Comparison of ENCODE assay signal across 8 cellular contexts in the genomic region with DNA sequence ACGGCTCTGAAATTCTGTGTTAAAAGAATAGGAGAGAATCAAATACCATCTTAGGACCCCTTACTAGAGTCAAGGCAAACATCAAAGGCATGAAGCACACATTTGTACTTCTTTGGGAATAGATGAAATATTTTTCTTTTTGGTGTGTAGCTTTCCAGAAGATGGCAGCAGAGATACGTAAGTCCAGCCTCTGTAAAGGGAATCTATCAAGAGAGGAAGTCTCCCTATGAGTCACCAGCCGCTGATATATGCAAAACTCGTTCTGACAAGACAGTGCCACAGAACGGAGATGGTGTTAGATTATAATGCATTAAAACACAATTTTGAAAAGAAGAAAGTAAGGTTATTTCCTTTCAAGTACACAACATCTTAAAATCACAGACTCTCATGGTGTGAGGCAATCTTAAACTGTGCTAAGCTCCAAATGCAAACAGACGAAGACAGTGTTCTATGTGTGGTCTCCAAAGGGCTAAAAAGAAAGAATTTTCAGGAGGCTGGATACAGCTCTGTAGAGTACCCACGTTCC.
DNase-seq lines count a peak whose midpoint lies in the region; ATAC-seq and TF ChIP-seq lines count a peak whose summit lies in the region.

No MANE protein-coding gene starts in this region.

- H3K27ac ChIP-seq in testis = no peak overlapping the region

- 31 to 37% methylated on average over 7 of the region's 7 CpGs for WGBS in testis, 2 donors

- H3K27me3 Mint-ChIP-seq in natural killer cell (ENCODE audit: low read depth in 2 of 2) = peaks cover 3 to 23% of the 10 kb centered on the region in 2 donors

- no peaks in the 10 kb centered on the region for H3K36me3 ChIP-seq in testis (ENCODE audit: low read depth, missing control alignments)

- peak; percentile 66 for TF ChIP-seq CTCF in epithelial cell of proximal tubule (conservative IDR thresholded peaks at IDR 0.05; ENCODE audit: low read depth, low read length)
- peak; percentile 76 for TF ChIP-seq CTCF in natural killer cell (IDR thresholded peaks at IDR 0.05)
- peak; percentile 18 to 37 (median 32) for TF ChIP-seq CTCF in testis (IDR thresholded peaks at IDR 0.05)

- no peaks in the 10 kb centered on the region for H3K36me3 Mint-ChIP-seq in natural killer cell

- H3K27ac Mint-ChIP-seq in natural killer cell = no peak overlapping the region

- peak overlapping the region; percentile 29 for H3K4me3 ChIP-seq in epithelial cell of proximal tubule (ENCODE audit: low read depth, low read length)
- no peak overlapping the region for H3K4me3 ChIP-seq in testis

- H3K4me1 ChIP-seq in testis = no peaks in the 10 kb centered on the region

- TF ChIP-seq POLR2A in testis (IDR thresholded peaks at IDR 0.05) = no peak

- H3K4me1 Mint-ChIP-seq in natural killer cell = peaks cover 7 to 8% of the 10 kb centered on the region in 2 donors

- ATAC-seq in GM19463 (IDR thresholded peaks at IDR 0.05; ENCODE audit: unreplicated experiment) (peak; percentile 100), HG03469 (IDR thresholded peaks at IDR 0.05; ENCODE audit: unreplicated experiment) (peak; percentile 99), natural killer cell (peak; percentile 95 to 98 (median 97))

- no peaks in the 10 kb centered on the region for H3K27me3 ChIP-seq in testis

- no peak overlapping the region for H3K4me3 Mint-ChIP-seq in natural killer cell

- DNase-seq in DMS 273 (lab: John Stamatoyannopoulos, UW; ENCODE audit: unreplicated experiment) (peak; percentile 91), NCI-H510A treated with DMSO at 0.1 percent for 48 hours (lab: John Stamatoyannopoulos, UW) (peak; percentile 60), epithelial cell of proximal tubule (ENCODE audit: low read depth) (peak; percentile 68), natural killer cell (peak; percentile 23), testis (peak; percentile 65)
- peak; percentile 23 to 24 for DNase-seq in activated CD4-positive, alpha-beta T cell treated with anti-CD3 and anti-CD28 coated beads, Interleukin-2, amount 50 U/mL, for 4 hours

- no peaks in the 10 kb centered on the region for H3K9me3 ChIP-seq in testis

- H3K9me3 Mint-ChIP-seq in natural killer cell = no peaks in the 10 kb centered on the region

- intact Hi-C loops in natural killer cell (cut with micrococcal nuclease) (loop anchor here (1.0 kb wide), 1 partner anchor 301 kb away; no protein-coding TSS in a partner anchor), testis (cut with DNase I; ENCODE audit: low total_unique reads) (no loop called here)

Comparison
In these comparisons a context has a peak if more than half of its experiments do, and no peak if none do; other contexts are left out.
1. DNase-seq: peak in every context shown above with its lines; median percentile 91 in DMS 273; 68 in epithelial cell of proximal tubule; 65 in testis; 60 in NCI-H510A treated with DMSO at 0.1 percent for 48 hours; 24 in activated CD4-positive, alpha-beta T cell treated with anti-CD3 and anti-CD28 coated beads, Interleukin-2, amount 50 U/mL, for 4 hours; 23 in natural killer cell.